ENCODE assay signal across 11 cellular contexts in the genomic region with DNA sequence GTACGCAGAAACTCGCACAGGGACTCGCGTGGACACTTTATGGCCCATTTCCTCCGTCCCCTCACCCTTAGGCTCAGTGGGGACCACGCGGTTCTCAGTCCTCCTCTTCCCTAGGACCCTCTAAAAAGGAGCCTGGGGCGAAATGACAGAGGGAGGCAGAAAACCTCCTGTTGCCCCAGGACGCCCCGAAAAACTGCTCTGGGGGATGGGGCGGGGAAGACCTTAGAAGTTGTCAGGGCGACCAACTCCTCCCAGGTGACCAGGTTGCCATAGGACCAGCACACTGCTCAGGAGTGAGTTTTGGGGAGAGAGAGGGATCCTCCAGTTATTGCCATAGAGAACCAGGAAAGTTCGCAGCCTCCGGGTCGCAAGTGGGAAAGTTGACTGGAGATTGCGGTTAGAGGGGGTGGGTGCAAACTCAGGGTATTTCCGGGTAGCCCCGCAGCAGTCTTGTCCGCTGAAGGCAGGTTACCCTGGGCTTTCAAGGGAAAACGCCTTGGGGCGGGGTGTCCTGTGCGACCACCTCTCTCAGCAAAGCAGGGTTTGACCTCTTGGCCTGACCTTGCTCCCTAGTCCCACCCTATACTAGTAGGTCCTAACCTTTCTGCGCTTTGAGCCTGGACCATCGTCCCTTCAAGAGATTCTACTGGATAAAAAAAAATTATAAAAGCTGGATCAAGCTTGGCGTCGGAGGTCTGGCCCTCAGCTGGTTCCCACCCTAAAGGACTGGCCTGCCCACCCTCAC. TPM values are rescaled to one million over a fixed set of nuclear protein-coding genes. Genes with fewer than 3 reads are reported as not detected.
DNase-seq lines count a peak whose midpoint lies in the region; ATAC-seq, FAIRE-seq and TF ChIP-seq lines count a peak whose summit lies in the region.
"Had no signal": no experiment of that assay in that cellular context is flagged by ENCODE, and none has a peak within 500 bp of the region (broad histone marks: within the 10 kb centered on the region; RNA-seq: fewer than 3 reads in every experiment).

No MANE protein-coding gene starts in this region.

- H3K9me3 ChIP-seq in HepG2 (ENCODE audit: low read length) (no peaks in the 10 kb centered on the region), suprapubic skin (no peaks in the 10 kb centered on the region), PC-3 (ENCODE audit: low read length) (no peaks in the 10 kb centered on the region), SJCRH30 (replicated peaks) (0 out of 2 replicates have a peak, but pooled peaks cover 5% of the 10 kb centered on the region)

- in situ Hi-C loops in HepG2 (cut with HindIII; ENCODE audit: extremely low pct_ligation_motif_present, low pct_unique_long_range_greater_than_20kb): no loop called here

- peak overlapping the region; percentile 61 for H3K4me2 ChIP-seq in HepG2 (ENCODE audit: low read depth, low read length)
- H3K4me2 ChIP-seq in PC-3 (ENCODE audit: low read length): no peak overlapping the region

- peaks cover 13% of the 10 kb centered on the region for H3K36me3 Mint-ChIP-seq in activated CD4-positive, alpha-beta T cell treated with anti-CD3 and anti-CD28 coated beads, Interleukin-2, amount 10 ng/mL, durations not matched to agents 24 days and 14 days (ENCODE audit: low read depth)
- H3K36me3 Mint-ChIP-seq in activated T-helper 17 cell treated with anti-CD3 and anti-CD28 coated beads, Interleukin-2, amount 50 U/mL, for 72 hours (ENCODE audit: low read depth): peaks cover 20% of the 10 kb centered on the region

- peak overlapping the region in 2 of 3 experiments; percentile 30 to 58; a peak in 1 of 6 replicates for H3K4me3 ChIP-seq in HepG2 (replicated peaks in 1 of 3; ENCODE audit: insufficient read depth in 1 of 3, low read depth in 2 of 3, low read length in 3 of 3)
- peak overlapping the region; percentile 54 for H3K4me3 ChIP-seq in suprapubic skin
- H3K4me3 ChIP-seq in PC-3 (ENCODE audit: low read length): no peak overlapping the region
- no peak overlapping the region for H3K4me3 ChIP-seq in SJCRH30

- no peak overlapping the region for H3K9ac ChIP-seq in HepG2 (ENCODE audit: insufficient read depth, low read depth, low read length)
- no peak overlapping the region for H3K9ac ChIP-seq in PC-3 (ENCODE audit: low read length)

- H3K79me2 ChIP-seq in HepG2 (ENCODE audit: insufficient read depth, low read length) (no peaks in the 10 kb centered on the region), PC-3 (ENCODE audit: low read length) (no peaks in the 10 kb centered on the region)

- CTCF ChIA-PET in HepG2 (lab: Yijun Ruan, JAX; ENCODE audit: low intra/inter-chr PET ratio, low total read pairs) (no interaction called here), PC-3 (lab: Charles Lee) (no interaction called here)

- POLR2A ChIA-PET in HepG2 (lab: Yijun Ruan, JAX) (no interaction called here), PC-3 (lab: Charles Lee; ENCODE audit: unreplicated experiment) (no interaction called here)

- intact Hi-C loops in activated CD4-positive, alpha-beta T cell treated with anti-CD3 and anti-CD28 coated beads, Interleukin-2, amount 10 ng/mL, durations not matched to agents 24 days and 14 days (cut with micrococcal nuclease): no loop called here
- intact Hi-C loops in HepG2 (cut with micrococcal nuclease; ENCODE audit: unreplicated experiment): no loop called here
- intact Hi-C loops in PC-3 (cut with micrococcal nuclease): no loop called here

- ATAC-seq in activated T-helper 17 cell treated with anti-CD3 and anti-CD28 coated beads, Interleukin-2, amount 50 U/mL, for 72 hours (replicated peaks): no peak
- no peak; the same call in 2 of the 3 replicates for ATAC-seq in HepG2
- no peak for ATAC-seq in PC-3
- no peak for ATAC-seq in HG03469 (IDR thresholded peaks at IDR 0.05; ENCODE audit: unreplicated experiment)

- no peaks in the 10 kb centered on the region for H3K36me3 ChIP-seq in HepG2 (replicated peaks in 1 of 2; ENCODE audit: control insufficient read depth in 1 of 2, insufficient read depth in 2 of 2, low read length in 2 of 2)
- no peaks in the 10 kb centered on the region for H3K36me3 ChIP-seq in suprapubic skin
- H3K36me3 ChIP-seq in PC-3 (ENCODE audit: low read depth, low read length): no peaks in the 10 kb centered on the region
- H3K36me3 ChIP-seq in SJCRH30: no peaks in the 10 kb centered on the region

- peak overlapping the region; percentile 83 for H3K4me3 Mint-ChIP-seq in activated CD4-positive, alpha-beta T cell treated with anti-CD3 and anti-CD28 coated beads, Interleukin-2, amount 10 ng/mL, durations not matched to agents 24 days and 14 days
- peak overlapping the region; percentile 65 for H3K4me3 Mint-ChIP-seq in activated T-helper 17 cell treated with anti-CD3 and anti-CD28 coated beads, Interleukin-2, amount 50 U/mL, for 72 hours

- no peak for TF ChIP-seq RAD21 in HepG2 (CRISPR knock-in tag; IDR thresholded peaks at IDR 0.05)

- peaks cover 31% of the 10 kb centered on the region for H3K9me3 Mint-ChIP-seq in activated CD4-positive, alpha-beta T cell treated with anti-CD3 and anti-CD28 coated beads, Interleukin-2, amount 10 ng/mL, durations not matched to agents 24 days and 14 days
- peaks cover 8% of the 10 kb centered on the region for H3K9me3 Mint-ChIP-seq in activated T-helper 17 cell treated with anti-CD3 and anti-CD28 coated beads, Interleukin-2, amount 50 U/mL, for 72 hours

- FAIRE-seq in HepG2 (lab: Jason Lieb, UNC): no peak

- TF ChIP-seq EP300 in HepG2 (IDR thresholded peaks at IDR 0.05; ENCODE audit: low read depth in 2 of 2, low read length in 2 of 2): no peak
- no peak for TF ChIP-seq EP300 in HepG2 (CRISPR knock-in tag; IDR thresholded peaks at IDR 0.05; ENCODE audit: borderline replicate concordance)
- TF ChIP-seq EP300 in suprapubic skin (IDR thresholded peaks at IDR 0.05): no peak

- H3K27me3 ChIP-seq in HepG2 (ENCODE audit: control insufficient read depth in 1 of 2, insufficient read depth in 2 of 2, low read length in 2 of 2) (peaks cover 27 to 98% of the 10 kb centered on the region in 2 experiments), suprapubic skin (peaks cover 100% of the 10 kb centered on the region), PC-3 (ENCODE audit: low read length) (peaks cover 100% of the 10 kb centered on the region), SJCRH30 (no peaks in the 10 kb centered on the region)

- no peaks in the 10 kb centered on the region for H3K9me2 ChIP-seq in PC-3 (replicated peaks; ENCODE audit: low read length)

- TF ChIP-seq CTCF in HepG2 (CRISPR knock-in tag; IDR thresholded peaks at IDR 0.05) (no peak), suprapubic skin (IDR thresholded peaks at IDR 0.05) (no peak), PC-3 (conservative IDR thresholded peaks at IDR 0.05; ENCODE audit: low read depth, low read length) (no peak)

- no peaks in the 10 kb centered on the region for H3F3A ChIP-seq in PC-3 (ENCODE audit: low read length, unreplicated experiment)

- no peak overlapping the region for H2AFZ ChIP-seq in HepG2 (ENCODE audit: low read length)
- no peak overlapping the region for H2AFZ ChIP-seq in PC-3 (ENCODE audit: low read length)

- no peak for TF ChIP-seq POLR2A in HepG2 (IDR thresholded peaks at IDR 0.05; ENCODE audit: insufficient read depth in 1 of 2, low read depth in 2 of 2, low read length in 2 of 2)
- TF ChIP-seq POLR2A in suprapubic skin (IDR thresholded peaks at IDR 0.05): no peak

- peaks cover 97% of the 10 kb centered on the region for H3K27me3 Mint-ChIP-seq in activated CD4-positive, alpha-beta T cell treated with anti-CD3 and anti-CD28 coated beads, Interleukin-2, amount 10 ng/mL, durations not matched to agents 24 days and 14 days
- H3K27me3 Mint-ChIP-seq in activated T-helper 17 cell treated with anti-CD3 and anti-CD28 coated beads, Interleukin-2, amount 50 U/mL, for 72 hours: peaks cover 88% of the 10 kb centered on the region

- no peak for DNase-seq in activated CD4-positive, alpha-beta T cell treated with anti-CD3 and anti-CD28 coated beads, Interleukin-2, amount 10 ng/mL, durations not matched to agents 24 days and 14 days
- DNase-seq in activated CD4-positive, alpha-beta T cell treated with anti-CD3 and anti-CD28 coated beads for 48 hours: no peak
- DNase-seq in HepG2 (ENCODE audit: low spot score): no peak
- no peak for DNase-seq in suprapubic skin (ENCODE audit: low spot score in 2 of 2)
- DNase-seq in PC-3: no peak
- no peak for DNase-seq in SJCRH30
- DNase-seq: activated naive CD4-positive, alpha-beta T cell treated with Interleukin-2 at 50 U/mL for 16 hours; NCI-H1694 treated with DMSO at 0.1 percent for 48 hours had no signal

- WGBS in HepG2 (ENCODE audit: low lambda C conversion rate): 25% methylated on average over 24 of the region's 26 CpGs
- WGBS in suprapubic skin: 6% methylated on average over 21 of the region's 26 CpGs

- peaks cover 17% of the 10 kb centered on the region for H3K4me1 Mint-ChIP-seq in activated CD4-positive, alpha-beta T cell treated with anti-CD3 and anti-CD28 coated beads, Interleukin-2, amount 10 ng/mL, durations not matched to agents 24 days and 14 days
- peaks cover 18% of the 10 kb centered on the region for H3K4me1 Mint-ChIP-seq in activated T-helper 17 cell treated with anti-CD3 and anti-CD28 coated beads, Interleukin-2, amount 50 U/mL, for 72 hours

- H4K20me1 ChIP-seq in HepG2 (ENCODE audit: insufficient read depth, low read length) (no peaks in the 10 kb centered on the region), PC-3 (ENCODE audit: low read length) (no peaks in the 10 kb centered on the region)

- H3K4me1 ChIP-seq in HepG2 (ENCODE audit: insufficient read depth, low read length): peaks cover 16% of the 10 kb centered on the region
- H3K4me1 ChIP-seq in suprapubic skin: peaks cover 39% of the 10 kb centered on the region
- no peaks in the 10 kb centered on the region for H3K4me1 ChIP-seq in PC-3 (ENCODE audit: insufficient read depth, low read length)
- peaks cover 11% of the 10 kb centered on the region for H3K4me1 ChIP-seq in SJCRH30

- peak overlapping the region; percentile 53 for H3K27ac Mint-ChIP-seq in activated CD4-positive, alpha-beta T cell treated with anti-CD3 and anti-CD28 coated beads, Interleukin-2, amount 10 ng/mL, durations not matched to agents 24 days and 14 days
- no peak overlapping the region for H3K27ac Mint-ChIP-seq in activated T-helper 17 cell treated with anti-CD3 and anti-CD28 coated beads, Interleukin-2, amount 50 U/mL, for 72 hours

- H3K27ac ChIP-seq in HepG2 (ENCODE audit: extremely low read length, insufficient read depth, low read length) (no peak overlapping the region), suprapubic skin (no peak overlapping the region), PC-3 (ENCODE audit: low read length) (no peak overlapping the region), SJCRH30 (no peak overlapping the region)

- no TSS peak for BruUV-seq in HepG2 (replicated peaks; lab: Mats Ljungman, UMichigan)
- no TSS peak for BruUV-seq in PC-3 (replicated peaks; lab: Mats Ljungman, UMichigan)

RNA-seq across cellular contexts. Expression of a gene that starts 7.8 kb away (rescaled TPM):
- not detected in 2 replicates for total RNA-seq in activated CD4-positive, alpha-beta T cell treated with anti-CD3 and anti-CD28 coated beads, Interleukin-2, amount 10 ng/mL, durations not matched to agents 24 days and 14 days
- total RNA-seq in activated T-helper 17 cell treated with anti-CD3 and anti-CD28 coated beads, Interleukin-2, amount 50 U/mL, for 72 hours: not detected
- total RNA-seq in HepG2 (2016; rRNA removed; fragmentation: Illumina TruSeq; extraction: Trizol): not detected in 2 replicates
- not detected in 2 replicates for total RNA-seq in HepG2 (2016; cell fraction: cytosol; rRNA removed; fragmentation: Illumina TruSeq; extraction: Trizol; ENCODE audit: low read depth)
- not detected in 2 replicates for total RNA-seq in HepG2 (2016; cell fraction: insoluble cytoplasmic fraction; rRNA removed; fragmentation: Illumina TruSeq; extraction: Trizol)
- total RNA-seq in HepG2 (2016; cell fraction: membrane; rRNA removed; fragmentation: Illumina TruSeq; extraction: Trizol): not detected in 2 replicates
- total RNA-seq in HepG2 (2016; cell fraction: nucleus; rRNA removed; fragmentation: Illumina TruSeq; extraction: Trizol): not detected in 2 replicates
- 0.07 TPM in 1 of 2 replicates, not detected in the other for polyA plus RNA-seq in HepG2 (2011; rRNA removed)
- polyA plus RNA-seq in HepG2 (2011; cell fraction: cytosol; rRNA removed): not detected in 2 replicates
- polyA plus RNA-seq in HepG2 (2011; cell fraction: nucleus; rRNA removed): not detected in 2 replicates
- polyA plus RNA-seq in HepG2 (2012): not detected in 2 replicates
- not detected in 2 replicates for polyA plus RNA-seq in HepG2 (2016; cell fraction: cytosol; fragmentation: Illumina TruSeq; extraction: Trizol; ENCODE audit: low read depth)
- not detected in 2 replicates for polyA plus RNA-seq in HepG2 (2016; cell fraction: insoluble cytoplasmic fraction; fragmentation: Illumina TruSeq; extraction: Trizol; ENCODE audit: low read depth)
- polyA plus RNA-seq in HepG2 (2016; cell fraction: membrane; fragmentation: Illumina TruSeq; extraction: Trizol; ENCODE audit: low read depth): not detected in 2 replicates
- polyA plus RNA-seq in HepG2 (2016; cell fraction: nucleus; fragmentation: Illumina TruSeq; extraction: Trizol; ENCODE audit: insufficient read depth, low read depth): not detected in 2 replicates
- polyA minus RNA-seq in HepG2 (2011; rRNA and poly(A)+ RNA removed; ENCODE audit: low replicate concordance): not detected in 2 replicates
- not detected in 2 replicates for polyA minus RNA-seq in HepG2 (2011; cell fraction: cytosol; rRNA and poly(A)+ RNA removed)
- not detected in 2 replicates for polyA minus RNA-seq in HepG2 (2011; cell fraction: nucleus; rRNA and poly(A)+ RNA removed)
- 10 to 100 TPM in 2 of 4 donors, 1 to 10 TPM in 2; 6.1 to 13.8 (median 10.2) TPM for total RNA-seq in suprapubic skin
- total RNA-seq in PC-3 (2014; rRNA removed): not detected in 2 replicates
- 116 and 117 TPM in 2 replicates for total RNA-seq in SJCRH30 (2014; rRNA removed; shearing (Covaris generic))
- total RNA-seq: pulmonary artery endothelial cell had no signal

Comparison
In these comparisons a context has a peak if more than half of its experiments do, and no peak if none do; other contexts are left out.
1. H3K4me3 ChIP-seq: peak in HepG2 (2 of 3) and suprapubic skin (single experiment); none in PC-3 (single experiment) and SJCRH30 (single experiment).